1 cellular context compared by ENCODE assay signal in genomic region chr7:112573302-112574039, GRCh38.
TF ChIP-seq lines count a peak whose summit lies in the region.

No MANE protein-coding gene starts in this region.

TF ChIP-seq in HepG2, 621 proteins besides CTCF, POLR2A, EP300 and RAD21 (continued from another document):
- TF ChIP-seq, protein P1, sequence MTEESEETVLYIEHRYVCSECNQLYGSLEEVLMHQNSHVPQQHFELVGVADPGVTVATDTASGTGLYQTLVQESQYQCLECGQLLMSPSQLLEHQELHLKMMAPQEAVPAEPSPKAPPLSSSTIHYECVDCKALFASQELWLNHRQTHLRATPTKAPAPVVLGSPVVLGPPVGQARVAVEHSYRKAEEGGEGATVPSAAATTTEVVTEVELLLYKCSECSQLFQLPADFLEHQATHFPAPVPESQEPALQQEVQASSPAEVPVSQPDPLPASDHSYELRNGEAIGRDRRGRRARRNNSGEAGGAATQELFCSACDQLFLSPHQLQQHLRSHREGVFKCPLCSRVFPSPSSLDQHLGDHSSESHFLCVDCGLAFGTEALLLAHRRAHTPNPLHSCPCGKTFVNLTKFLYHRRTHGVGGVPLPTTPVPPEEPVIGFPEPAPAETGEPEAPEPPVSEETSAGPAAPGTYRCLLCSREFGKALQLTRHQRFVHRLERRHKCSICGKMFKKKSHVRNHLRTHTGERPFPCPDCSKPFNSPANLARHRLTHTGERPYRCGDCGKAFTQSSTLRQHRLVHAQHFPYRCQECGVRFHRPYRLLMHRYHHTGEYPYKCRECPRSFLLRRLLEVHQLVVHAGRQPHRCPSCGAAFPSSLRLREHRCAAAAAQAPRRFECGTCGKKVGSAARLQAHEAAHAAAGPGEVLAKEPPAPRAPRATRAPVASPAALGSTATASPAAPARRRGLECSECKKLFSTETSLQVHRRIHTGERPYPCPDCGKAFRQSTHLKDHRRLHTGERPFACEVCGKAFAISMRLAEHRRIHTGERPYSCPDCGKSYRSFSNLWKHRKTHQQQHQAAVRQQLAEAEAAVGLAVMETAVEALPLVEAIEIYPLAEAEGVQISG (CRISPR knock-in tag; IDR thresholded peaks at IDR 0.05) = no peak
- TF ChIP-seq ELF1 (CRISPR knock-in tag; IDR thresholded peaks at IDR 0.05) = no peak
- TF ChIP-seq AHDC1 (CRISPR knock-in tag; IDR thresholded peaks at IDR 0.05; ENCODE audit: borderline replicate concordance) = no peak
- TF ChIP-seq, protein P2, sequence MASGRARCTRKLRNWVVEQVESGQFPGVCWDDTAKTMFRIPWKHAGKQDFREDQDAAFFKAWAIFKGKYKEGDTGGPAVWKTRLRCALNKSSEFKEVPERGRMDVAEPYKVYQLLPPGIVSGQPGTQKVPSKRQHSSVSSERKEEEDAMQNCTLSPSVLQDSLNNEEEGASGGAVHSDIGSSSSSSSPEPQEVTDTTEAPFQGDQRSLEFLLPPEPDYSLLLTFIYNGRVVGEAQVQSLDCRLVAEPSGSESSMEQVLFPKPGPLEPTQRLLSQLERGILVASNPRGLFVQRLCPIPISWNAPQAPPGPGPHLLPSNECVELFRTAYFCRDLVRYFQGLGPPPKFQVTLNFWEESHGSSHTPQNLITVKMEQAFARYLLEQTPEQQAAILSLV (CRISPR knock-in tag; IDR thresholded peaks at IDR 0.05; ENCODE audit: borderline replicate concordance) = no peak
- no peak for TF ChIP-seq ZNF644 (CRISPR knock-in tag; IDR thresholded peaks at IDR 0.05; ENCODE audit: low read depth)
- no peak for TF ChIP-seq NCOR1 (IDR thresholded peaks at IDR 0.05; ENCODE audit: borderline replicate concordance, low read length)
- no peak for TF ChIP-seq ZNF441 (CRISPR knock-in tag; IDR thresholded peaks at IDR 0.05; ENCODE audit: borderline replicate concordance)
- no peak for TF ChIP-seq DNMT1 (CRISPR knock-in tag; IDR thresholded peaks at IDR 0.05)
- no peak for TF ChIP-seq RAD51 (IDR thresholded peaks at IDR 0.05; ENCODE audit: borderline replicate concordance)
